Comparison of ENCODE assay signal across 22 cellular contexts in the genomic region with DNA sequence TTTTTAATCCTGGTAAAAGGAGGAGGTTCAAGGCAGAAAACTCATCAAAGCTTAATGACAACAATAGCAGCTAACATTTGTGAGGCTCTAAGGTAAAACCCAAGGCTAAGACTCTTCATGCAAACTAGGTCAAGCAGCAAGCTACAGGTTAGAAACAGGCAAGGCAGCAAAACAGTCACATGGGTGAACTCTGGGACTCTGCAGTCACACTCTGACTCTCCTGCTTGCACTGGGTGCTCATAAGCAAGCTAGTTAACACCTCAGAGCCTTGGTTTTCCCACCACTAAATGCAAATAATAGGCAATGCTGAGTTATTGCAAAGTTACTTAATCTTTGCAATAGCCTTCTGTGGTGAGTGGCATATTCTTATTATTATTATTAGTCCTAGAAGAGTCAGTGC. TPM values are rescaled to one million over a fixed set of nuclear protein-coding genes. Genes with fewer than 3 reads are reported as not detected.
DNase-seq lines count a peak whose midpoint lies in the region; ATAC-seq and TF ChIP-seq lines count a peak whose summit lies in the region.
"Had no signal": no experiment of that assay in that cellular context is flagged by ENCODE, and none has a peak within 500 bp of the region (broad histone marks: within the 10 kb centered on the region; RNA-seq: fewer than 3 reads in every experiment).

No MANE protein-coding gene starts in this region.

- H3K27me3 Mint-ChIP-seq in CD14-positive monocyte (ENCODE audit: low read depth in 3 of 3) (peaks cover 0 to 2% (median 2%) of the 10 kb centered on the region in 3 donors), progenitor cell of endocrine pancreas (no peaks in the 10 kb centered on the region)
- H3K27me3 Mint-ChIP-seq: CD4-positive, CD25-positive, alpha-beta regulatory T cell had no signal

- peaks cover 0 to 2% (median 0%) of the 10 kb centered on the region in 7 donors for H3K9me3 Mint-ChIP-seq in CD14-positive monocyte
- H3K9me3 Mint-ChIP-seq in progenitor cell of endocrine pancreas (ENCODE audit: low read depth): no peaks in the 10 kb centered on the region
- H3K9me3 Mint-ChIP-seq: CD4-positive, CD25-positive, alpha-beta regulatory T cell had no signal

- H3K4me3 ChIP-seq in GM12865 (ENCODE audit: low read depth, low read length): no peak overlapping the region
- H3K4me3 ChIP-seq: GM23248 had no signal

- peaks cover 41% of the 10 kb centered on the region for H3K4me1 Mint-ChIP-seq in CD14-positive monocyte
- peaks cover 9% of the 10 kb centered on the region for H3K4me1 Mint-ChIP-seq in progenitor cell of endocrine pancreas (ENCODE audit: low read depth)

- H3K27ac Mint-ChIP-seq in CD14-positive monocyte: peak overlapping the region in 6 of 7 donors; percentile 0 to 65 (median 18)
- no peak overlapping the region for H3K27ac Mint-ChIP-seq in progenitor cell of endocrine pancreas

- intact Hi-C loops in CD14-positive monocyte (cut with micrococcal nuclease): loop anchor here in 1 of 2 donors (5.0 kb wide), 1 partner anchor 237 kb away; no protein-coding TSS in a partner anchor

- H3K4me3 Mint-ChIP-seq in CD14-positive monocyte (no peak overlapping the region), progenitor cell of endocrine pancreas (ENCODE audit: low read depth) (no peak overlapping the region)
- H3K4me3 Mint-ChIP-seq: CD4-positive, CD25-positive, alpha-beta regulatory T cell had no signal

- peaks cover 36 to 40% of the 10 kb centered on the region in 2 donors for H3K36me3 Mint-ChIP-seq in CD14-positive monocyte
- H3K36me3 Mint-ChIP-seq in progenitor cell of endocrine pancreas (ENCODE audit: insufficient read depth): no peaks in the 10 kb centered on the region
- H3K36me3 Mint-ChIP-seq: CD4-positive, CD25-positive, alpha-beta regulatory T cell had no signal

- no peak for TF ChIP-seq CTCF in CD14-positive monocyte (IDR thresholded peaks at IDR 0.05)
- TF ChIP-seq CTCF in GM12865 (IDR thresholded peaks at IDR 0.05; ENCODE audit: insufficient read depth, low read depth, low read length, missing control alignments): no peak
- TF ChIP-seq CTCF in progenitor cell of endocrine pancreas (IDR thresholded peaks at IDR 0.05; ENCODE audit: unreplicated experiment): no peak

- peak overlapping the region; percentile 11 for H3K27ac ChIP-seq in epithelial cell of prostate
- H3K27ac ChIP-seq: GM23248, KMS-11 had no signal

- ATAC-seq in HG03108 (IDR thresholded peaks at IDR 0.05; ENCODE audit: unreplicated experiment) (peak; percentile 36), GM21619 (IDR thresholded peaks at IDR 0.05; ENCODE audit: unreplicated experiment) (no peak)
- ATAC-seq: HCT116, SK-N-SH treated with all-trans-retinoic acid at 6 μM for 48 hours had no signal

- DNase-seq in CD14-positive monocyte (ENCODE audit: low spot score): no peak
- peak; percentile 26 for DNase-seq in GM12865 (ENCODE audit: low read depth)
- no peak for DNase-seq in epithelial cell of prostate (ENCODE audit: low read depth, low spot score)
- DNase-seq in MV-4-11 (lab: John Stamatoyannopoulos, UW): no peak
- no peak for DNase-seq in progenitor cell of endocrine pancreas (ENCODE audit: low spot score, unreplicated experiment)
- DNase-seq: Caco-2; CD4-positive, CD25-positive, alpha-beta regulatory T cell; DMS153; GM23248; NCI-H1092; NCI-H146; NCI-H2081 treated with DMSO at 0.1 percent for 48 hours; NCI-H345; NCI-H69; OCI-M1; SHP77 treated with DMSO at 0.1 percent for 48 hours had no signal

RNA-seq across cellular contexts. Expression of gene IL1RN, which starts 8.0 kb away (rescaled TPM):
- 100 to 1,000 TPM in 1 of 2 donors, 10 to 100 TPM in 1; 92.0 to 109 TPM for polyA plus RNA-seq in CD14-positive monocyte
- not detected in 2 replicates for total RNA-seq in progenitor cell of endocrine pancreas
- total RNA-seq: Caco-2; CD4-positive, CD25-positive, alpha-beta regulatory T cell; GM23248; MCF 10A had no signal
- polyA plus RNA-seq: GM23248 had no signal

RNA-seq across cellular contexts. Expression of gene PSD4, which starts 38.4 kb away (rescaled TPM):
- 10 to 100 TPM; 11.0 to 18.2 TPM for polyA plus RNA-seq in CD14-positive monocyte
- total RNA-seq in progenitor cell of endocrine pancreas: 27.1 and 30.7 TPM in 2 replicates
